1 cellular context compared by ENCODE assay signal in genomic region chr1:5976726-5977493, GRCh38.
TF ChIP-seq lines count a peak whose summit lies in the region.

No MANE protein-coding gene starts in this region.

TF ChIP-seq in WTC11, 78 proteins besides CTCF, POLR2A, EP300 and RAD21 (continued from another document):
- TF ChIP-seq ZNF425 (CRISPR knock-in tag; conservative IDR thresholded peaks at IDR 0.05) (no peak), KAT7 (CRISPR knock-in tag; IDR thresholded peaks at IDR 0.05; ENCODE audit: borderline replicate concordance) (no peak), E2F4 (CRISPR knock-in tag; IDR thresholded peaks at IDR 0.05; ENCODE audit: borderline replicate concordance, low read depth) (no peak), IRF1 (CRISPR knock-in tag; IDR thresholded peaks at IDR 0.05) (no peak), ATF2 (CRISPR knock-in tag; IDR thresholded peaks at IDR 0.05; ENCODE audit: borderline replicate concordance, low read depth) (no peak)
